16 cellular contexts compared by ENCODE assay signal in the genomic region with DNA sequence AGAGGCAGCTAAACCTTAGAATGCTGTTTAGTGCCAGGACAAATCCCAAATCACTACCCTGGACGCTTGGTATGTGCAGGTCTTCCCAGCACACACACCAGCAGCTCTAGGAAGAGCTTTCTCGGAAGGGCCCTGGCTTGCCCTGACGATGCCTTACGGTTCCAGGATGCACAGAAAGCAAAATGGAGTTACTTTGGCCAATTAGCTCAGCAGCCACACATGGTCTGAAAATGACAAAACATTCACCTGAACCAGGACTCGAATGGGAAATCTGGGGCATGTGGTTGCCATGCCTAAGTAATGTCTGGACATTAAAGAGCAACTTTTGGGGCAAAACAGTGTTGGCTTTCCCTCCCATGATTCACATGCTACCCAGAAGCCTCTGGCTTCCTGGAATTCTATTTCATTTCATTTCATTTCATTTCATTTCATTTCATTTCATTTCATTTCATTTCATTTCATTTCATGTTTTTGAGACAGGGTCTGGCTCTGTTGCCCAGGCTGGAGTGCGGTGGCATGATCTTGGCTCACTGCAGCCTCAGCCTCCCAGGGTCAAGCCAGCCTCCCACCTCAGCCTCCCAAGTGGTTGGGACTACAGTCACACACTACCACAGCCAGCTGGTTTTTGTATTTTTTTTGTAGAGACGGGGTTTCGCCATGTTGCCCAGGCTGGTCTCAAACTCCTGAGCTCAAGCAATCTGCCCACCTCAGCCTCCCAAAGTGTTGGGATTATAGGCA.
DNase-seq lines count a peak whose midpoint lies in the region; ATAC-seq, FAIRE-seq and TF ChIP-seq lines count a peak whose summit lies in the region.
"Had no signal": no experiment of that assay in that cellular context is flagged by ENCODE, and none has a peak within 500 bp of the region (broad histone marks: within the 10 kb centered on the region; RNA-seq: fewer than 3 reads in every experiment).

No MANE protein-coding gene starts in this region.

- dilution Hi-C loops in endothelial cell of umbilical vein (cut with MboI; ENCODE audit: extremely low pct_ligation_motif_present, low sequenced_read_pairs): no loop called here

- H3K9me3 ChIP-seq in SJSA1 (replicated peaks) (no peaks in the 10 kb centered on the region), endothelial cell of umbilical vein (replicated peaks; ENCODE audit: control insufficient read depth, insufficient read depth, low read length) (no peaks in the 10 kb centered on the region), small intestine (ENCODE audit: control insufficient read depth, low read depth) (no peaks in the 10 kb centered on the region), kidney (ENCODE audit: control insufficient read depth in 1 of 2, low read length in 2 of 2) (no peaks in the 10 kb centered on the region)
- H3K9me3 ChIP-seq in CD4-positive, alpha-beta memory T cell (ENCODE audit: control insufficient read depth in 1 of 2, low read length in 2 of 2): no peaks in the 10 kb centered on the region

- H3K27ac ChIP-seq in SJSA1: peak overlapping the region; percentile 92
- H3K27ac ChIP-seq in endothelial cell of umbilical vein (ENCODE audit: insufficient read depth, low read depth, low read length): peak overlapping the region; percentile 94
- H3K27ac ChIP-seq in small intestine (ENCODE audit: low read depth in 1 of 2, low read length in 1 of 2): peak overlapping the region; percentile 66 to 93
- no peak overlapping the region for H3K27ac ChIP-seq in kidney (ENCODE audit: low read depth in 2 of 2, low read length in 2 of 2)
- no peak overlapping the region for H3K27ac ChIP-seq in CD4-positive, alpha-beta memory T cell (ENCODE audit: low read depth, low read length)

- no peak overlapping the region for H3K4me3 Mint-ChIP-seq in activated CD8-positive, alpha-beta memory T cell treated with anti-CD3 and anti-CD28 coated beads, Interleukin-2, amount 10 ng/mL, durations not matched to agents 7 days and 5 days
- H3K4me3 Mint-ChIP-seq in CD4-positive, alpha-beta memory T cell: no peak overlapping the region

- no peaks in the 10 kb centered on the region for H4K20me1 ChIP-seq in endothelial cell of umbilical vein (replicated peaks; ENCODE audit: control insufficient read depth, extremely low read depth, insufficient read depth, low read length)

- H3K9me3 Mint-ChIP-seq in activated CD8-positive, alpha-beta memory T cell treated with anti-CD3 and anti-CD28 coated beads, Interleukin-2, amount 10 ng/mL, durations not matched to agents 7 days and 5 days (ENCODE audit: low read depth): no peaks in the 10 kb centered on the region
- no peaks in the 10 kb centered on the region for H3K9me3 Mint-ChIP-seq in CD4-positive, alpha-beta memory T cell
- H3K9me3 Mint-ChIP-seq: H9, IgD-negative memory B cell had no signal

- H2AFZ ChIP-seq in endothelial cell of umbilical vein (ENCODE audit: low read depth, low read length): no peak overlapping the region

- no peak overlapping the region for H3K4me3 ChIP-seq in SJSA1
- H3K4me3 ChIP-seq in endothelial cell of umbilical vein (replicated peaks in 1 of 3; ENCODE audit: insufficient read depth in 1 of 3, low read depth in 1 of 3, low read length in 3 of 3): no peak overlapping the region
- H3K4me3 ChIP-seq in small intestine (ENCODE audit: low read depth in 1 of 2, low read length in 2 of 2): no peak overlapping the region
- no peak overlapping the region for H3K4me3 ChIP-seq in kidney (ENCODE audit: low read length in 2 of 2)
- no peak overlapping the region for H3K4me3 ChIP-seq in CD4-positive, alpha-beta memory T cell (ENCODE audit: low read length in 2 of 2)

- H3K27ac Mint-ChIP-seq in activated CD8-positive, alpha-beta memory T cell treated with anti-CD3 and anti-CD28 coated beads, Interleukin-2, amount 10 ng/mL, durations not matched to agents 7 days and 5 days: no peak overlapping the region
- peak overlapping the region in 3 of 7 donors; percentile 30 to 87 (median 78) for H3K27ac Mint-ChIP-seq in CD4-positive, alpha-beta memory T cell

- FAIRE-seq in endothelial cell of umbilical vein (lab: Jason Lieb, UNC) (peak; percentile 48), small intestine (lab: Jason Lieb, UNC) (no peak), kidney (lab: Jason Lieb, UNC) (no peak)
- FAIRE-seq: A204.1 had no signal

- H3K4me2 ChIP-seq in endothelial cell of umbilical vein (ENCODE audit: insufficient read depth, low read length): no peak overlapping the region

- intact Hi-C loops in endothelial cell of umbilical vein (cut with micrococcal nuclease) (loop anchor here (2.0 kb wide), 1 partner anchor 212 kb away; a partner anchor contains a TSS), kidney (cut with DNase I) (no loop called here)
- intact Hi-C loops in CD4-positive, alpha-beta memory T cell (cut with micrococcal nuclease): no loop called here

- H3K4me1 ChIP-seq in SJSA1 (replicated peaks) (peaks cover 43% of the 10 kb centered on the region), endothelial cell of umbilical vein (ENCODE audit: control insufficient read depth, extremely low read depth, insufficient read depth, low read length) (peaks cover 50% of the 10 kb centered on the region), small intestine (ENCODE audit: control insufficient read depth in 2 of 2, insufficient read depth in 1 of 2, low read depth in 1 of 2, low read length in 1 of 2) (peaks cover 9 to 24% of the 10 kb centered on the region in 2 donors), kidney (ENCODE audit: control insufficient read depth in 1 of 2, insufficient read depth in 1 of 2, low read depth in 1 of 2, low read length in 2 of 2) (peaks cover 21 to 25% of the 10 kb centered on the region in 2 donors)
- peaks cover 41% of the 10 kb centered on the region for H3K4me1 ChIP-seq in CD4-positive, alpha-beta memory T cell (ENCODE audit: insufficient read depth, low read length)

- TF ChIP-seq POLR2A in endothelial cell of umbilical vein (IDR thresholded peaks at IDR 0.05; ENCODE audit: low read depth, low read length): no peak

- H3K79me2 ChIP-seq in endothelial cell of umbilical vein (ENCODE audit: control insufficient read depth, insufficient read depth, low read length): no peaks in the 10 kb centered on the region

- H3K9me1 ChIP-seq in endothelial cell of umbilical vein (replicated peaks; ENCODE audit: control insufficient read depth, extremely low read depth, insufficient read depth, low read length): no peaks in the 10 kb centered on the region

- CTCF ChIA-PET in activated CD8-positive, alpha-beta memory T cell treated with anti-CD3 and anti-CD28 coated beads, Interleukin-2, amount 10 ng/mL, durations not matched to agents 7 days and 5 days (lab: Charles Lee): interaction anchor here (1.0 kb wide), 1 partner anchor 16 kb away, joined by 3 read pairs; no protein-coding TSS in a partner anchor
- CTCF ChIA-PET in endothelial cell of umbilical vein (lab: Charles Lee): interaction anchor here (0.6 kb wide), 1 partner anchor 11 kb away, joined by 3 read pairs; no protein-coding TSS in a partner anchor
- CTCF ChIA-PET in CD4-positive, alpha-beta memory T cell (lab: Charles Lee; ENCODE audit: partially characterized antibody): interaction anchor here (1.6 to 1.7 kb wide), 2 partner anchors 9 to 155 kb away, joined by 5 read pairs; no protein-coding TSS in a partner anchor

- H3K36me3 ChIP-seq in SJSA1: no peaks in the 10 kb centered on the region
- H3K36me3 ChIP-seq in endothelial cell of umbilical vein (ENCODE audit: control insufficient read depth in 2 of 2, extremely low read depth in 1 of 2, insufficient read depth in 2 of 2, low read length in 2 of 2): no peaks in the 10 kb centered on the region
- H3K36me3 ChIP-seq in small intestine (ENCODE audit: control insufficient read depth in 2 of 2, insufficient read depth in 2 of 2, low read length in 2 of 2): no peaks in the 10 kb centered on the region
- no peaks in the 10 kb centered on the region for H3K36me3 ChIP-seq in kidney (ENCODE audit: control insufficient read depth in 1 of 2, insufficient read depth in 2 of 2, low read length in 2 of 2)
- no peaks in the 10 kb centered on the region for H3K36me3 ChIP-seq in CD4-positive, alpha-beta memory T cell (ENCODE audit: insufficient read depth, low read length)

- BruUV-seq in endothelial cell of umbilical vein (replicated peaks; lab: Mats Ljungman, UMichigan): no TSS peak

- H3K4me1 Mint-ChIP-seq in activated CD8-positive, alpha-beta memory T cell treated with anti-CD3 and anti-CD28 coated beads, Interleukin-2, amount 10 ng/mL, durations not matched to agents 7 days and 5 days: peaks cover 57% of the 10 kb centered on the region
- H3K4me1 Mint-ChIP-seq in CD4-positive, alpha-beta memory T cell: peaks cover 25 to 48% (median 36%) of the 10 kb centered on the region in 4 donors

- TF ChIP-seq CTCF in endothelial cell of umbilical vein (IDR thresholded peaks at IDR 0.05; ENCODE audit: extremely low read depth in 1 of 2, insufficient read depth in 1 of 2, low read depth in 1 of 2, low read length in 2 of 2): no peak
- no peak for TF ChIP-seq CTCF in kidney (IDR thresholded peaks at IDR 0.05; ENCODE audit: borderline replicate concordance, extremely low read depth, insufficient read depth)

- peak; percentile 34 for DNase-seq in activated CD8-positive, alpha-beta memory T cell treated with anti-CD3 and anti-CD28 coated beads, Interleukin-2, amount 10 ng/mL, durations not matched to agents 7 days and 5 days
- no peak for DNase-seq in activated CD8-positive, alpha-beta memory T cell treated with anti-CD3 and anti-CD28 coated beads for 24 hours
- DNase-seq in SJSA1 (ENCODE audit: low read depth in 1 of 2, low spot score in 2 of 2) (no peak), endothelial cell of umbilical vein (ENCODE audit: low read depth, low spot score) (no peak), small intestine (no peak), kidney (no peak), NCI-H2107 (lab: John Stamatoyannopoulos, UW) (no peak)
- no peak for DNase-seq in CD4-positive, alpha-beta memory T cell
- DNase-seq: NCI-H187 treated with DMSO at 0.1 percent for 48 hours; NCI-H2171; NCI-H446 treated with DMSO at 0.1 percent for 48 hours; NK-92 treated with Interleukin-12 subunit alpha and Interleukin-12 subunit beta, amount 100 ng/mL, for 24 hours; SIG-M5 had no signal

- POLR2A ChIA-PET in endothelial cell of umbilical vein (lab: Charles Lee): no interaction called here
- POLR2A ChIA-PET in CD4-positive, alpha-beta memory T cell (lab: Charles Lee; ENCODE audit: partially characterized antibody): interaction anchor here (2.2 kb wide), 1 partner anchor 154 kb away, joined by 6 read pairs; no protein-coding TSS in a partner anchor

- WGBS in small intestine, 3 donors: 95 to 97% (median 96%) methylated on average over 8 of the region's 8 CpGs

- H3K9ac ChIP-seq in endothelial cell of umbilical vein (replicated peaks; ENCODE audit: extremely low read depth, insufficient read depth, low read length) (no peak overlapping the region), kidney (ENCODE audit: low read length in 2 of 2) (no peak overlapping the region)

- no peak for ATAC-seq in activated CD8-positive, alpha-beta memory T cell treated with anti-CD3 and anti-CD28 coated beads, Interleukin-2, amount 10 ng/mL, durations not matched to agents 7 days and 5 days

- H3K27me3 Mint-ChIP-seq in activated CD8-positive, alpha-beta memory T cell treated with anti-CD3 and anti-CD28 coated beads, Interleukin-2, amount 10 ng/mL, durations not matched to agents 7 days and 5 days: peaks cover 14% of the 10 kb centered on the region
- no peaks in the 10 kb centered on the region for H3K27me3 Mint-ChIP-seq in CD4-positive, alpha-beta memory T cell
- H3K27me3 Mint-ChIP-seq: IgD-negative memory B cell had no signal

- H3K27me3 ChIP-seq in SJSA1 (replicated peaks) (no peaks in the 10 kb centered on the region), endothelial cell of umbilical vein (ENCODE audit: control insufficient read depth in 2 of 2, insufficient read depth in 2 of 2, low read length in 2 of 2) (no peaks in the 10 kb centered on the region), small intestine (ENCODE audit: control insufficient read depth in 2 of 2, insufficient read depth in 2 of 2, low read length in 2 of 2) (no peaks in the 10 kb centered on the region)
- H3K27me3 ChIP-seq in CD4-positive, alpha-beta memory T cell (ENCODE audit: insufficient read depth, low read length): no peaks in the 10 kb centered on the region

- H3K36me3 Mint-ChIP-seq in activated CD8-positive, alpha-beta memory T cell treated with anti-CD3 and anti-CD28 coated beads, Interleukin-2, amount 10 ng/mL, durations not matched to agents 7 days and 5 days: peaks cover 21% of the 10 kb centered on the region
- no peaks in the 10 kb centered on the region for H3K36me3 Mint-ChIP-seq in CD4-positive, alpha-beta memory T cell
- H3K36me3 Mint-ChIP-seq: IgD-negative memory B cell had no signal

Comparison
In these comparisons a context has a peak if more than half of its experiments do, and no peak if none do; other contexts are left out.
1. H3K27ac ChIP-seq: peak in SJSA1 (single experiment), endothelial cell of umbilical vein (single experiment) and small intestine (2 of 2); none in kidney (0 of 2) and CD4-positive, alpha-beta memory T cell (single experiment).